Comparison of ENCODE assay signal across 8 cellular contexts in the genomic region with DNA sequence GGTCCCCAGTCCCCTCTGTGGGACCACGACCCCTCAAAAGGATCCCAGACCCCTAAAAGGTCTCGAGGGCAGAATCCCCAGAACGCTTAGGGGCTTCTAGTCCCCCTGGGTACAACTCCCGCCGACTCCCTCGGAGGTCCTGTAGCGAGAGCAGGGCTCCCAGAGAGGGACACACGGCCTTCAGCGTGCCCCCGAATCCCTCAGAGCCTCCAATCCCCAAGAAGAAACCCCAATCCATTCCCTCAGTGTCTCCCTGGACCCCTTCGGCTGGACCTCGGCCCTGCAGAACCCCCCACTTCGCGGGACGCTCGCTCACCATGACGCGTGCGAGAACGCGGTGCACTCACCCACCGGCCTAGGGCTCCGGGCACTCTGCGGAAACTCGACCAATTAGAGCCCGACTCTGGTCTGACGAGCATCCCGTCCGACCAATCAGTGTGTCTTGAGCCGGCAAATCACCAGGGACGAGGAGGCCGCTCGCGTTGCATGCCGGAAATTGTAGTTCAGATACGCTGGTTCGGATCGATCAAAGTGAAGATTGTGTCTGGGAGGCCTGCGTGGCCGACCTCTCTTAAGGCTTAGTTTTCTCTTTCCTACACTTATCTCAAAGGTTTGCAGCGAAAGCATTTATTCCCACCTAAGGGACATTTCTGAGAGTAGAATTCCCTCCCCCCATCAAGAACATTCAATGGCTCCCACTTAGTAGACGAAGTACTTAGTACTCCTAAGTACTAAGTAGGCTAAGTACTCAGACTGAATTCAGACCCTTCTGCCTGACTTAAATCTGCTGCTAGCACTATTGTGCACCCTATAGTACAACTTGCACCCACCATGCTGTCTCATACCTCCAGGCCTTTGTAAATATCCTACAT. TPM values are rescaled to one million over a fixed set of nuclear protein-coding genes. Genes with fewer than 3 reads are reported as not detected.
A peak's percentile ranks its signal among the peaks of the same experiment; 100 is the strongest.
DNase-seq lines count a peak whose midpoint lies in the region; ATAC-seq, FAIRE-seq and TF ChIP-seq lines count a peak whose summit lies in the region.

A gene (minus strand): TSS at position 369 of the 872 bp plus-strand sequence. CDS start 50 bp downstream, at position 319.

- dilution Hi-C loops in keratinocyte (cut with MboI; ENCODE audit: extremely low pct_ligation_motif_present, low sequenced_read_pairs), result no loop called here

- H3K79me2 ChIP-seq in keratinocyte (ENCODE audit: control insufficient read depth, insufficient read depth, low read length), result peaks cover 3% of the 10 kb centered on the region

- FAIRE-seq in keratinocyte (lab: Jason Lieb, UNC), result peak; percentile 67

- H3K27me3 ChIP-seq in keratinocyte (ENCODE audit: control insufficient read depth, extremely low read depth, insufficient read depth, low read length), result no peaks in the 10 kb centered on the region

- peak within 1 kb of the TSS; percentile 85 for H3K9ac ChIP-seq in keratinocyte (ENCODE audit: control insufficient read depth, extremely low read depth, insufficient read depth, low read length)

- H3K4me3 ChIP-seq in keratinocyte (ENCODE audit: control insufficient read depth in 2 of 3, extremely low read depth in 1 of 3, insufficient read depth in 2 of 3, low read depth in 1 of 3, low read length in 3 of 3), result peak within 1 kb of the TSS; percentile 81 to 83 (median 82)

- peaks cover 6% of the 10 kb centered on the region for H3K4me1 ChIP-seq in keratinocyte (ENCODE audit: control insufficient read depth, extremely low read depth, insufficient read depth, low read length)

- DNase-seq in Ammon's horn (ENCODE audit: low spot score) (peak; percentile 97), NCI-H510A (lab: John Stamatoyannopoulos, UW) (peak; percentile 94), cerebellar nuclear complex (lab: John Stamatoyannopoulos, UW) (peak; percentile 52 to 96), keratinocyte (ENCODE audit: low read depth, low spot score) (peak; percentile 71)
- peak; percentile 95 for DNase-seq in activated CD4-positive, CD25-positive, alpha-beta regulatory T cell treated with anti-CD3 and anti-CD28 coated beads, Interleukin-2, amount 50 U/mL, for 72 hours
- DNase-seq in stimulated activated CD4-positive, alpha-beta T cell treated with anti-CD3 and anti-CD28 coated beads, Interleukin-15, amount 100 ng/mL, for 1 hour (ENCODE audit: low read depth in 1 of 2, low spot score in 1 of 2), result peak; percentile 87 to 92

- H3K36me3 ChIP-seq in keratinocyte (ENCODE audit: control insufficient read depth in 2 of 2, extremely low read depth in 1 of 2, insufficient read depth in 2 of 2, low read length in 2 of 2), result no peaks in the 10 kb centered on the region

- TF ChIP-seq POLR2A in GM19193 (IDR thresholded peaks at IDR 0.05; ENCODE audit: extremely low read depth, insufficient read depth, insufficient read length), result peak; percentile 73

- peak within 1 kb of the TSS; percentile 90 for H2AFZ ChIP-seq in keratinocyte (ENCODE audit: control insufficient read depth, low read length)

- ATAC-seq in HG03432 (IDR thresholded peaks at IDR 0.05; ENCODE audit: unreplicated experiment), result peak; percentile 96

- H4K20me1 ChIP-seq in keratinocyte (ENCODE audit: control insufficient read depth, extremely low read depth, insufficient read depth, low read length), result no peaks in the 10 kb centered on the region

- H3K27ac ChIP-seq in keratinocyte (ENCODE audit: control insufficient read depth, insufficient read depth, low read length), result peak within 1 kb of the TSS; percentile 72

- H3K4me2 ChIP-seq in keratinocyte (ENCODE audit: control insufficient read depth, extremely low read depth, insufficient read depth, low read depth, low read length), result peak within 1 kb of the TSS; percentile 69

- no peaks in the 10 kb centered on the region for H3K9me1 ChIP-seq in keratinocyte (ENCODE audit: control insufficient read depth, extremely low read depth, insufficient read depth, low read length)

- no peaks in the 10 kb centered on the region for H3K9me3 ChIP-seq in keratinocyte (ENCODE audit: control insufficient read depth, low read depth, low read length)

- TF ChIP-seq CTCF in keratinocyte (optimal IDR thresholded peaks at IDR 0.05 in 1 of 3, IDR thresholded peaks at IDR 0.05 in 1 of 3, conservative IDR thresholded peaks at IDR 0.05 in 1 of 3; ENCODE audit: extremely low read depth in 1 of 3, insufficient read depth in 2 of 3, low read length in 3 of 3), result no peak

RNA-seq across cellular contexts. Expression of the gene that starts here (rescaled TPM):
- 18.0 to 35.1 TPM (median 25.0 TPM) in 3 replicates for polyA plus RNA-seq in keratinocyte
- 3.7 TPM for polyA plus RNA-seq in keratinocyte (2011; ENCODE audit: low read depth)
- 8.7 and 22.2 TPM in 2 replicates for polyA plus RNA-seq in keratinocyte (2011; cell fraction: cytosol; rRNA removed)
- polyA plus RNA-seq in keratinocyte (2011; cell fraction: nucleus; rRNA removed), result 54.7 and 80.8 TPM in 2 replicates
- polyA plus RNA-seq in keratinocyte (2012; ENCODE audit: low replicate concordance), result 17.4 and 23.8 TPM in 2 replicates
- 30.9 to 34.0 TPM (median 31.9 TPM) in 3 replicates for polyA minus RNA-seq in keratinocyte
- polyA minus RNA-seq in keratinocyte (2011; cell fraction: cytosol; rRNA and poly(A)+ RNA removed), result 40.5 TPM
- 30.9 and 33.2 TPM in 2 replicates for polyA minus RNA-seq in keratinocyte (2011; cell fraction: nucleus; rRNA and poly(A)+ RNA removed)

Comparison
In these comparisons a context has a peak if more than half of its experiments do, and no peak if none do; other contexts are left out.
1. Peak in every context shown above with its lines: DNase-seq, ATAC-seq, H3K4me3 ChIP-seq and H3K27ac ChIP-seq.